20 cellular contexts compared by ENCODE assay signal in genomic region chr3:169029674-169030285, GRCh38.
DNase-seq lines count a peak whose midpoint lies in the region; ATAC-seq, FAIRE-seq and TF ChIP-seq lines count a peak whose summit lies in the region.
"Had no signal": no experiment of that assay in that cellular context is flagged by ENCODE, and none has a peak within 500 bp of the region (broad histone marks: within the 10 kb centered on the region; RNA-seq: fewer than 3 reads in every experiment).

No MANE protein-coding gene starts in this region.

- H3K4me1 Mint-ChIP-seq in Caco-2 (ENCODE audit: low read depth, unreplicated experiment) = no peaks in the 10 kb centered on the region
- H3K4me1 Mint-ChIP-seq: CD14-positive monocyte; CD4-positive, alpha-beta memory T cell; IgD-negative memory B cell had no signal

- H3K36me3 ChIP-seq in KMS-11 (ENCODE audit: insufficient read depth) (no peaks in the 10 kb centered on the region), PC-3 (ENCODE audit: low read depth, low read length) (no peaks in the 10 kb centered on the region), Caco-2 (ENCODE audit: control insufficient read depth, insufficient read depth, low read length) (no peaks in the 10 kb centered on the region)
- H3K36me3 ChIP-seq: BLaER1 had no signal

- no peaks in the 10 kb centered on the region for H3K27me3 Mint-ChIP-seq in Caco-2 (ENCODE audit: insufficient read depth, unreplicated experiment)
- H3K27me3 Mint-ChIP-seq: CD4-positive, alpha-beta memory T cell; IgD-negative memory B cell had no signal

- peak overlapping the region; percentile 5 for H2AFZ ChIP-seq in KMS-11 (ENCODE audit: low read depth)
- no peak overlapping the region for H2AFZ ChIP-seq in PC-3 (ENCODE audit: low read length)

- DNase-seq in PC-3 (peak; percentile 61), kidney tubule cell (ENCODE audit: low spot score) (peak; percentile 52), Caco-2 (no peak), frontal cortex (ENCODE audit: low spot score in 2 of 2) (no peak)
- DNase-seq in activated CD4-positive, alpha-beta T cell treated with anti-CD3 and anti-CD28 coated beads for 48 hours = no peak
- DNase-seq: 8988T; CD4-positive, alpha-beta memory T cell; DMS 273 treated with DMSO at 0.1 percent for 48 hours; GOT3; H7; HFFc6 had no signal

- H3K9me2 ChIP-seq in PC-3 (replicated peaks; ENCODE audit: low read length) = no peaks in the 10 kb centered on the region

- CTCF ChIA-PET in PC-3 (lab: Charles Lee) (no interaction called here), Caco-2 (lab: Charles Lee) (no interaction called here)

- intact Hi-C loops in PC-3 (cut with micrococcal nuclease) = loop anchor here (5.0 to 10.0 kb wide), 3 partner anchors 77 to 465 kb away; no protein-coding TSS in a partner anchor
- intact Hi-C loops in Caco-2 (cut with micrococcal nuclease; ENCODE audit: unreplicated experiment) = no loop called here

- H3K27ac ChIP-seq in KMS-11 (peak overlapping the region; percentile 42; the same call in 1 of the 2 replicates), PC-3 (ENCODE audit: low read length) (peak overlapping the region; percentile 1)
- H3K27ac ChIP-seq: BLaER1 had no signal

- no peaks in the 10 kb centered on the region for H3K9me3 Mint-ChIP-seq in Caco-2 (ENCODE audit: unreplicated experiment)
- H3K9me3 Mint-ChIP-seq: HFFc6 had no signal

- no peaks in the 10 kb centered on the region for H3K79me2 ChIP-seq in KMS-11 (ENCODE audit: insufficient read depth, low read depth)
- no peaks in the 10 kb centered on the region for H3K79me2 ChIP-seq in PC-3 (ENCODE audit: low read length)

- peak overlapping the region; percentile 44 for H3K4me3 ChIP-seq in KMS-11 (IDR thresholded peaks at IDR 0.05; ENCODE audit: insufficient read depth, low read depth, low read length)
- H3K4me3 ChIP-seq in PC-3 (ENCODE audit: low read length) = no peak overlapping the region
- H3K4me3 ChIP-seq in Caco-2 (ENCODE audit: low read depth, low read length) = no peak overlapping the region
- H3K4me3 ChIP-seq: BLaER1 had no signal

- peaks cover 29% of the 10 kb centered on the region for H3K4me1 ChIP-seq in KMS-11 (ENCODE audit: low read depth, poor library complexity, severe bottlenecking)
- peaks cover 43% of the 10 kb centered on the region for H3K4me1 ChIP-seq in PC-3 (ENCODE audit: insufficient read depth, low read length)
- no peaks in the 10 kb centered on the region for H3K4me1 ChIP-seq in Caco-2
- H3K4me1 ChIP-seq: BLaER1 had no signal

- H3F3A ChIP-seq in PC-3 (ENCODE audit: low read length, unreplicated experiment) = no peaks in the 10 kb centered on the region

- H3K4me2 ChIP-seq in KMS-11 (peak overlapping the region; percentile 60), PC-3 (ENCODE audit: low read length) (peak overlapping the region; percentile 6; the same call in 1 of the 2 replicates)
- H3K4me2 ChIP-seq: BLaER1 had no signal

- H4K20me1 ChIP-seq in KMS-11 (ENCODE audit: insufficient read depth) (no peaks in the 10 kb centered on the region), PC-3 (ENCODE audit: low read length) (no peaks in the 10 kb centered on the region)
- H4K20me1 ChIP-seq: BLaER1 had no signal

- H3K9ac ChIP-seq in KMS-11 = no peak overlapping the region
- no peak overlapping the region for H3K9ac ChIP-seq in PC-3 (ENCODE audit: low read length)
- H3K9ac ChIP-seq: BLaER1 had no signal

- peak; percentile 41 for FAIRE-seq in colon (lab: Jason Lieb, UNC)
- no peak for FAIRE-seq in frontal cortex (lab: Jason Lieb, UNC)
- FAIRE-seq: G401.6, GM12891, HTR-8/SVneo had no signal

- ATAC-seq in PC-3 = peak; percentile 56
- ATAC-seq: HCT116 had no signal

- BruUV-seq in PC-3 (replicated peaks; lab: Mats Ljungman, UMichigan) (no TSS peak), Caco-2 (replicated peaks; lab: Mats Ljungman, UMichigan) (no TSS peak)

- H3K36me3 Mint-ChIP-seq in Caco-2 (ENCODE audit: insufficient read depth, unreplicated experiment) = no peaks in the 10 kb centered on the region
- H3K36me3 Mint-ChIP-seq: CD14-positive monocyte; CD4-positive, alpha-beta memory T cell; IgD-negative memory B cell had no signal

- POLR2A ChIA-PET in PC-3 (lab: Charles Lee; ENCODE audit: unreplicated experiment) (interaction anchor here (0.5 kb wide), 1 partner anchor 148 kb away, joined by 3 read pairs; no protein-coding TSS in a partner anchor), Caco-2 (lab: Charles Lee) (no interaction called here)

- no peak for TF ChIP-seq CTCF in KMS-11 (conservative IDR thresholded peaks at IDR 0.05; ENCODE audit: low read depth, low read length)
- no peak for TF ChIP-seq CTCF in PC-3 (conservative IDR thresholded peaks at IDR 0.05; ENCODE audit: low read depth, low read length)
- no peak for TF ChIP-seq CTCF in Caco-2 (IDR thresholded peaks at IDR 0.05; ENCODE audit: insufficient read depth in 1 of 2, low read depth in 1 of 2, low read length in 1 of 2, severe bottlenecking in 1 of 2, unreplicated experiment in 1 of 2)

- H3K27me3 ChIP-seq in KMS-11 (ENCODE audit: insufficient read depth, low read depth) = no peaks in the 10 kb centered on the region
- H3K27me3 ChIP-seq in PC-3 (ENCODE audit: low read length) = no peaks in the 10 kb centered on the region
- H3K27me3 ChIP-seq in Caco-2 (replicated peaks; ENCODE audit: control insufficient read depth, insufficient read depth, low read length) = no peaks in the 10 kb centered on the region
- H3K27me3 ChIP-seq: BLaER1 had no signal

- no peak overlapping the region for H3K4me3 Mint-ChIP-seq in Caco-2 (ENCODE audit: unreplicated experiment)
- H3K4me3 Mint-ChIP-seq: CD14-positive monocyte; CD4-positive, alpha-beta memory T cell; HFFc6; IgD-negative memory B cell had no signal

- H3K27ac Mint-ChIP-seq in Caco-2 (ENCODE audit: unreplicated experiment) = no peak overlapping the region
- H3K27ac Mint-ChIP-seq: CD14-positive monocyte; CD4-positive, alpha-beta memory T cell; HFFc6; IgD-negative memory B cell had no signal

- no peaks in the 10 kb centered on the region for H3K9me3 ChIP-seq in PC-3 (ENCODE audit: low read length)
- no peaks in the 10 kb centered on the region for H3K9me3 ChIP-seq in Caco-2
- H3K9me3 ChIP-seq: BLaER1 had no signal

Comparison
In these comparisons a context has a peak if more than half of its experiments do, and no peak if none do; other contexts are left out.
1. DNase-seq: peak in PC-3 (single experiment) and kidney tubule cell (single experiment); none in Caco-2 (0 of 2), activated CD4-positive, alpha-beta T cell treated with anti-CD3 and anti-CD28 coated beads for 48 hours (single experiment) and frontal cortex (0 of 2).